15 cellular contexts compared by ENCODE assay signal in genomic region chr6:108738684-108739406, GRCh38.
DNase-seq lines count a peak whose midpoint lies in the region; ATAC-seq and TF ChIP-seq lines count a peak whose summit lies in the region.
"Had no signal": no experiment of that assay in that cellular context is flagged by ENCODE, and none has a peak within 500 bp of the region (broad histone marks: within the 10 kb centered on the region; RNA-seq: fewer than 3 reads in every experiment).

No MANE protein-coding gene starts in this region.

- H3K4me3 Mint-ChIP-seq in CD8-positive, alpha-beta T cell: no peak overlapping the region
- H3K4me3 Mint-ChIP-seq: activated T-cell treated with anti-CD3 and anti-CD28 coated beads, Interleukin-2, amount 50 U/mL, for 4 hours; natural killer cell treated with Interleukin-12 subunit alpha and Interleukin-12 subunit beta and Interleukin-15 and Interleukin-18, amount 100 ng/mL, for 72 hours had no signal

- no peaks in the 10 kb centered on the region for H3K27me3 ChIP-seq in ascending aorta
- H3K27me3 ChIP-seq in CD8-positive, alpha-beta T cell (ENCODE audit: insufficient read depth, low read length): no peaks in the 10 kb centered on the region
- H3K27me3 ChIP-seq: hepatocyte, upper lobe of left lung had no signal

- no peak overlapping the region for H3K27ac Mint-ChIP-seq in CD8-positive, alpha-beta T cell
- H3K27ac Mint-ChIP-seq: natural killer cell treated with Interleukin-12 subunit alpha and Interleukin-12 subunit beta and Interleukin-15 and Interleukin-18, amount 100 ng/mL, for 72 hours had no signal

- ATAC-seq in mucosa of descending colon: peak; percentile 71
- no peak for ATAC-seq in esophagus mucosa
- ATAC-seq in CD8-positive, alpha-beta T cell: no peak

- intact Hi-C loops in ascending aorta (cut with DNase I): loop anchor here (2.0 kb wide), 1 partner anchor 180 kb away; no protein-coding TSS in a partner anchor
- intact Hi-C loops in mucosa of descending colon (cut with DNase I, micrococcal nuclease): no loop called here
- intact Hi-C loops in CD8-positive, alpha-beta T cell (cut with DNase I, micrococcal nuclease): no loop called here

- TF ChIP-seq CTCF in ascending aorta (IDR thresholded peaks at IDR 0.05) (no peak), mucosa of descending colon (IDR thresholded peaks at IDR 0.05) (no peak)
- no peak for TF ChIP-seq CTCF in CD8-positive, alpha-beta T cell (IDR thresholded peaks at IDR 0.05)

- DNase-seq in A172 (ENCODE audit: low spot score) (peak; percentile 18), MV-4-11 (lab: John Stamatoyannopoulos, UW) (peak; percentile 45), ascending aorta (ENCODE audit: low spot score in 2 of 2) (peak in 1 of 2 donors; percentile 52), mucosa of descending colon (no peak), NCI-H69 (lab: John Stamatoyannopoulos, UW) (no peak), AG08395 (ENCODE audit: low spot score) (no peak)
- DNase-seq in CD8-positive, alpha-beta T cell: no peak
- DNase-seq: activated T-cell treated with anti-CD3 and anti-CD28 coated beads, Interleukin-2, amount 50 U/mL, for 4 hours; left ventricle myocardium inferior; NCI-H1436; NCI-H446 treated with DMSO at 0.1 percent for 48 hours had no signal

- no peaks in the 10 kb centered on the region for H3K36me3 Mint-ChIP-seq in CD8-positive, alpha-beta T cell
- H3K36me3 Mint-ChIP-seq: natural killer cell treated with Interleukin-12 subunit alpha and Interleukin-12 subunit beta and Interleukin-15 and Interleukin-18, amount 100 ng/mL, for 72 hours had no signal

- POLR2A ChIA-PET in CD8-positive, alpha-beta T cell (lab: Charles Lee): no interaction called here

- H3K27ac ChIP-seq in ascending aorta: peak overlapping the region; percentile 70 to 79
- H3K27ac ChIP-seq in CD8-positive, alpha-beta T cell (ENCODE audit: low read depth, low read length): no peak overlapping the region
- H3K27ac ChIP-seq: left ventricle myocardium inferior, upper lobe of left lung had no signal

- H3K27me3 Mint-ChIP-seq in CD8-positive, alpha-beta T cell (ENCODE audit: low read depth): peaks cover 2% of the 10 kb centered on the region

- no peaks in the 10 kb centered on the region for H3K36me3 ChIP-seq in ascending aorta
- H3K36me3 ChIP-seq in mucosa of descending colon (ENCODE audit: low read depth): no peaks in the 10 kb centered on the region
- no peaks in the 10 kb centered on the region for H3K36me3 ChIP-seq in CD8-positive, alpha-beta T cell (ENCODE audit: insufficient read depth, low read length)
- H3K36me3 ChIP-seq: left ventricle myocardium inferior, upper lobe of left lung had no signal

- no peaks in the 10 kb centered on the region for H3K9me3 ChIP-seq in ascending aorta
- no peaks in the 10 kb centered on the region for H3K9me3 ChIP-seq in mucosa of descending colon
- no peaks in the 10 kb centered on the region for H3K9me3 ChIP-seq in CD8-positive, alpha-beta T cell (ENCODE audit: low read length)
- H3K9me3 ChIP-seq: left ventricle myocardium inferior, upper lobe of left lung had no signal

- H3K9me3 Mint-ChIP-seq in CD8-positive, alpha-beta T cell: no peaks in the 10 kb centered on the region
- H3K9me3 Mint-ChIP-seq: activated T-cell treated with anti-CD3 and anti-CD28 coated beads, Interleukin-2, amount 50 U/mL, for 4 hours; natural killer cell treated with Interleukin-12 subunit alpha and Interleukin-12 subunit beta and Interleukin-15 and Interleukin-18, amount 100 ng/mL, for 72 hours had no signal

- CTCF ChIA-PET in CD8-positive, alpha-beta T cell (lab: Charles Lee): interaction anchor here (0.6 kb wide), 1 partner anchor 21 kb away, joined by 3 read pairs; no protein-coding TSS in a partner anchor

- H3K4me1 Mint-ChIP-seq in CD8-positive, alpha-beta T cell (ENCODE audit: low read depth): no peaks in the 10 kb centered on the region

- no peak overlapping the region for H3K4me3 ChIP-seq in ascending aorta
- no peak overlapping the region for H3K4me3 ChIP-seq in mucosa of descending colon
- H3K4me3 ChIP-seq in CD8-positive, alpha-beta T cell (ENCODE audit: low read depth, low read length): no peak overlapping the region
- H3K4me3 ChIP-seq: hepatocyte, left ventricle myocardium inferior, upper lobe of left lung had no signal

- H3K4me1 ChIP-seq in ascending aorta: peaks cover 12 to 54% of the 10 kb centered on the region in 2 donors
- peaks cover 6% of the 10 kb centered on the region for H3K4me1 ChIP-seq in mucosa of descending colon (ENCODE audit: low read depth)
- no peaks in the 10 kb centered on the region for H3K4me1 ChIP-seq in CD8-positive, alpha-beta T cell (ENCODE audit: insufficient read depth, low read length)

Comparison
In these comparisons a context has a peak if more than half of its experiments do, and no peak if none do; other contexts are left out.
1. DNase-seq: peak in A172 (single experiment) and MV-4-11 (single experiment); none in mucosa of descending colon (0 of 3), NCI-H69 (single experiment), AG08395 (single experiment) and CD8-positive, alpha-beta T cell (0 of 7).